8 cellular contexts compared by ENCODE assay signal in the genomic region with DNA sequence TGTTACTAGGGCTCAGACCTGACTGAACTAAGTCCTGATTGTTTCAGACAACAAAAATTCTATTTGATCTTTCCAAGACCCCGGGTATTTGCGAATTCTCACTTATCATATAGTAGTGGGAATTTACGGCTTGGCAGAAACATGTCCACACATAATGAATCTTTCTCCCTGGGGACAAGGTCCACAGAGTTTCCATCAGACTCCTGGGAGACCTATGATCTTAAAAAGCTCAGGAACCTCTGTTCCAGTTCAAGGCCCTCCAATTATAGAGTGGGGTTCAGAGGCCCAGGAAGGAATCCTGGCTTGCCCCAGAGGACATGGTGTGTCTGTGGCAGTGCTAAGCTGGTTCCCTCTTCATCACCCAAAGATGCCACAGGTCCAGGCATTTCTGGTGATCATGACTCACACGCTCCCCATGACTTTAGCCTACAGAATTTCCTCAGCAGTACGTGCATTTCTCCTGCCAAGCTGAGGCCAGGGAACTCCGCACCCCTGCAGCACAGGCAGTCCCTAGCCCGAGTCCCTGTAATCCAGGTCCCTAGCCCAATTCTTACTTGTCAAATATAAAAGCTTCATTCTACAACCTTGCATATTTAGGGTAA. TPM values are rescaled to one million over a fixed set of nuclear protein-coding genes. Genes with fewer than 3 reads are reported as not detected.
DNase-seq lines count a peak whose midpoint lies in the region; ATAC-seq, FAIRE-seq and TF ChIP-seq lines count a peak whose summit lies in the region.

No MANE protein-coding gene starts in this region.

- H3K9me3 ChIP-seq in suprapubic skin, result no peaks in the 10 kb centered on the region

- WGBS in suprapubic skin, result 42% methylated on average over 7 of the region's 7 CpGs

- no peaks in the 10 kb centered on the region for H3K27me3 Mint-ChIP-seq in activated CD4-positive, alpha-beta T cell treated with anti-CD3 and anti-CD28 coated beads, Interleukin-2, amount 10 ng/mL, durations not matched to agents 24 days and 14 days
- no peaks in the 10 kb centered on the region for H3K27me3 Mint-ChIP-seq in activated T-cell treated with anti-CD3 and anti-CD28 coated beads, Interleukin-2, amount 50 U/mL, for 72 hours (ENCODE audit: low read depth)

- peak overlapping the region; percentile 77 for H3K4me3 Mint-ChIP-seq in activated CD4-positive, alpha-beta T cell treated with anti-CD3 and anti-CD28 coated beads, Interleukin-2, amount 10 ng/mL, durations not matched to agents 24 days and 14 days
- peak overlapping the region; percentile 78 to 96 for H3K4me3 Mint-ChIP-seq in activated T-cell treated with anti-CD3 and anti-CD28 coated beads, Interleukin-2, amount 50 U/mL, for 72 hours

- TF ChIP-seq EP300 in suprapubic skin (IDR thresholded peaks at IDR 0.05), result no peak

- no peaks in the 10 kb centered on the region for H3K9me3 Mint-ChIP-seq in activated CD4-positive, alpha-beta T cell treated with anti-CD3 and anti-CD28 coated beads, Interleukin-2, amount 10 ng/mL, durations not matched to agents 24 days and 14 days
- no peaks in the 10 kb centered on the region for H3K9me3 Mint-ChIP-seq in activated T-cell treated with anti-CD3 and anti-CD28 coated beads, Interleukin-2, amount 50 U/mL, for 72 hours

- DNase-seq in activated CD4-positive, alpha-beta T cell treated with anti-CD3 and anti-CD28 coated beads, Interleukin-2, amount 10 ng/mL, durations not matched to agents 24 days and 14 days, result no peak
- DNase-seq in activated CD4-positive, alpha-beta T cell treated with anti-CD3 and anti-CD28 coated beads for 4 hours, result no peak
- no peak for DNase-seq in activated T-cell treated with anti-CD3 and anti-CD28 coated beads, Interleukin-2, amount 50 U/mL, for 72 hours
- DNase-seq in islet precursor cell (peak; percentile 80), suprapubic skin (ENCODE audit: low spot score in 2 of 2) (no peak), GM12892 (ENCODE audit: insufficient read length) (no peak)

- H3K4me1 ChIP-seq in suprapubic skin, result peaks cover 62% of the 10 kb centered on the region

- intact Hi-C loops in activated CD4-positive, alpha-beta T cell treated with anti-CD3 and anti-CD28 coated beads, Interleukin-2, amount 10 ng/mL, durations not matched to agents 24 days and 14 days (cut with micrococcal nuclease), result no loop called here

- no peak for TF ChIP-seq CTCF in suprapubic skin (IDR thresholded peaks at IDR 0.05)

- no peaks in the 10 kb centered on the region for H3K36me3 ChIP-seq in suprapubic skin

- no peak for FAIRE-seq in GM12892 (lab: Jason Lieb, UNC)

- H3K27me3 ChIP-seq in suprapubic skin, result no peaks in the 10 kb centered on the region

- TF ChIP-seq POLR2A in suprapubic skin (IDR thresholded peaks at IDR 0.05), result no peak
- no peak for TF ChIP-seq POLR2A in GM12892 (IDR thresholded peaks at IDR 0.05; ENCODE audit: low read depth, low read length)

- H3K27ac Mint-ChIP-seq in activated CD4-positive, alpha-beta T cell treated with anti-CD3 and anti-CD28 coated beads, Interleukin-2, amount 10 ng/mL, durations not matched to agents 24 days and 14 days, result peak overlapping the region; percentile 95
- peak overlapping the region; percentile 98 for H3K27ac Mint-ChIP-seq in activated T-cell treated with anti-CD3 and anti-CD28 coated beads, Interleukin-2, amount 50 U/mL, for 72 hours

- H3K27ac ChIP-seq in suprapubic skin, result peak overlapping the region; percentile 60

- peak in 1 of 2 donors; percentile 4 for ATAC-seq in activated T-cell treated with anti-CD3 and anti-CD28 coated beads, Interleukin-2, amount 50 U/mL, for 72 hours (replicated peaks in 1 of 2)
- no peak for ATAC-seq in activated CD4-positive, CD25-positive, alpha-beta regulatory T cell treated with anti-CD3 and anti-CD28 coated beads, Interleukin-2, amount 50 U/mL, for 24 hours
- ATAC-seq in HG02852 (IDR thresholded peaks at IDR 0.05; ENCODE audit: unreplicated experiment), result no peak

- peaks cover 32% of the 10 kb centered on the region for H3K36me3 Mint-ChIP-seq in activated CD4-positive, alpha-beta T cell treated with anti-CD3 and anti-CD28 coated beads, Interleukin-2, amount 10 ng/mL, durations not matched to agents 24 days and 14 days (ENCODE audit: low read depth)
- H3K36me3 Mint-ChIP-seq in activated T-cell treated with anti-CD3 and anti-CD28 coated beads, Interleukin-2, amount 50 U/mL, for 72 hours (ENCODE audit: insufficient read depth in 2 of 2), result peaks cover 3 to 11% of the 10 kb centered on the region in 2 donors

- peaks cover 73% of the 10 kb centered on the region for H3K4me1 Mint-ChIP-seq in activated CD4-positive, alpha-beta T cell treated with anti-CD3 and anti-CD28 coated beads, Interleukin-2, amount 10 ng/mL, durations not matched to agents 24 days and 14 days
- H3K4me1 Mint-ChIP-seq in activated T-cell treated with anti-CD3 and anti-CD28 coated beads, Interleukin-2, amount 50 U/mL, for 72 hours (ENCODE audit: low read depth), result peaks cover 90% of the 10 kb centered on the region

- no peak overlapping the region for H3K4me3 ChIP-seq in suprapubic skin

RNA-seq across cellular contexts. Expression of a gene that starts 12.6 kb away (rescaled TPM):
- total RNA-seq in activated CD4-positive, alpha-beta T cell treated with anti-CD3 and anti-CD28 coated beads, Interleukin-2, amount 10 ng/mL, durations not matched to agents 24 days and 14 days, result 150 and 153 TPM in 2 replicates
- total RNA-seq in activated T-cell treated with anti-CD3 and anti-CD28 coated beads, Interleukin-2, amount 50 U/mL, for 72 hours, result 100 to 1,000 TPM; 170 to 175 TPM
- 10 to 100 TPM; 43.0 to 58.3 (median 51.7) TPM for total RNA-seq in suprapubic skin
- 58.6 TPM for polyA plus RNA-seq in GM12892 (2012; ENCODE audit: missing spikeins)
